27 cellular contexts compared by ENCODE assay signal in genomic region chr7:30196408-30196807, GRCh38.
"Had no signal": no experiment of that assay in that cellular context is flagged by ENCODE, and none has a peak within 500 bp of the region (broad histone marks: within the 10 kb centered on the region; RNA-seq: fewer than 3 reads in every experiment).

No MANE protein-coding gene starts in this region.

- H3K4me1 Mint-ChIP-seq: activated T-helper 17 cell treated with anti-CD3 and anti-CD28 coated beads, Interleukin-2, amount 50 U/mL, for 72 hours; central memory CD8-positive, alpha-beta T cell had no signal

- H3K36me3 ChIP-seq: adrenal gland, brain microvascular endothelial cell, esophagus squamous epithelium, gastrocnemius medialis, ovary, prostate gland, transverse colon, uterus, WERI-Rb-1 had no signal

- H3K4me3 ChIP-seq: adrenal gland, ascending aorta, esophagus squamous epithelium, gastrocnemius medialis, ovary, prostate gland, transverse colon, uterus had no signal

- H3K27me3 Mint-ChIP-seq: activated naive CD8-positive, alpha-beta T cell; activated T-helper 17 cell treated with anti-CD3 and anti-CD28 coated beads, Interleukin-2, amount 50 U/mL, for 72 hours; central memory CD8-positive, alpha-beta T cell had no signal

- H3K27ac ChIP-seq: adrenal gland, ascending aorta, brain microvascular endothelial cell, esophagus squamous epithelium, gastrocnemius medialis, ovary, prostate gland, transverse colon, uterus, WERI-Rb-1 had no signal

- ATAC-seq: activated CD8-positive, alpha-beta T cell treated with anti-CD3 and anti-CD28 coated beads, Interleukin-2, amount 10 ng/mL, durations not matched to agents 7 days and 5 days; activated T-helper 17 cell treated with anti-CD3 and anti-CD28 coated beads, Interleukin-2, amount 50 U/mL, for 72 hours; effector memory CD8-positive, alpha-beta T cell; gastrocnemius medialis; left ventricle myocardium superior; natural killer cell treated with Interleukin-12 subunit alpha and Interleukin-12 subunit beta and Interleukin-15 and Interleukin-18, amount 100 ng/mL, for 72 hours; stimulated activated naive B cell treated with anti-CD40 and anti-IgM and Interleukin-4, amounts not matched to agents 10 μg/mL and 1 μg/mL and 100 μg/mL, for 72 hours had no signal

- H3K4me3 Mint-ChIP-seq: activated CD8-positive, alpha-beta T cell treated with anti-CD3 and anti-CD28 coated beads, Interleukin-2, amount 10 ng/mL, durations not matched to agents 7 days and 5 days; activated naive CD8-positive, alpha-beta T cell; activated T-helper 17 cell treated with anti-CD3 and anti-CD28 coated beads, Interleukin-2, amount 50 U/mL, for 72 hours; central memory CD8-positive, alpha-beta T cell; effector memory CD8-positive, alpha-beta T cell; natural killer cell treated with Interleukin-12 subunit alpha and Interleukin-12 subunit beta and Interleukin-15 and Interleukin-18, amount 100 ng/mL, for 72 hours; stimulated activated naive B cell treated with anti-CD40 and anti-IgM and Interleukin-4, amounts not matched to agents 10 μg/mL and 1 μg/mL and 100 μg/mL, for 72 hours had no signal

- H3K9me3 ChIP-seq: adrenal gland, ascending aorta, gastrocnemius medialis, prostate gland, uterus had no signal

- FAIRE-seq: colon, TTC549 had no signal

- DNase-seq: activated CD4-positive, alpha-beta T cell treated with anti-CD3 and anti-CD28 coated beads, Interleukin-2, amount 50 U/mL, for 1 hour; activated CD4-positive, CD25-positive, alpha-beta regulatory T cell treated with anti-CD3 and anti-CD28 coated beads, Interleukin-2, amount 50 U/mL, for 72 hours; activated CD8-positive, alpha-beta T cell treated with anti-CD3 and anti-CD28 coated beads, Interleukin-2, amount 10 ng/mL, durations not matched to agents 7 days and 5 days; activated naive CD4-positive, alpha-beta T cell; activated T-cell treated with anti-CD3 and anti-CD28 coated beads, Interleukin-2, amount 50 U/mL, for 1 hour; brain microvascular endothelial cell; effector memory CD8-positive, alpha-beta T cell; esophagus squamous epithelium; gastrocnemius medialis; hippocampal formation; left ventricle myocardium superior; ovary; stimulated activated CD4-positive, alpha-beta T cell treated with anti-CD3 and anti-CD28 coated beads, Interleukin-2, amount 100 ng/mL, for 48 hours; stimulated activated CD8-positive, alpha-beta memory T cell treated with anti-CD3 and anti-CD28 coated beads, Interleukin-4, amount 100 ng/mL, for 48 hours; stimulated activated naive B cell treated with anti-CD40 and anti-IgM and Interleukin-4, amounts not matched to agents 10 μg/mL and 1 μg/mL and 100 μg/mL, for 72 hours; transverse colon; uterus; WERI-Rb-1 had no signal

- H3K4me1 ChIP-seq: adrenal gland, ascending aorta, prostate gland, transverse colon, uterus had no signal

- H3K27ac Mint-ChIP-seq: activated CD8-positive, alpha-beta T cell treated with anti-CD3 and anti-CD28 coated beads, Interleukin-2, amount 10 ng/mL, durations not matched to agents 7 days and 5 days; activated naive CD8-positive, alpha-beta T cell; activated T-helper 17 cell treated with anti-CD3 and anti-CD28 coated beads, Interleukin-2, amount 50 U/mL, for 72 hours; effector memory CD8-positive, alpha-beta T cell; natural killer cell treated with Interleukin-12 subunit alpha and Interleukin-12 subunit beta and Interleukin-15 and Interleukin-18, amount 100 ng/mL, for 72 hours; stimulated activated naive B cell treated with anti-CD40 and anti-IgM and Interleukin-4, amounts not matched to agents 10 μg/mL and 1 μg/mL and 100 μg/mL, for 72 hours had no signal
